8 cellular contexts compared by ENCODE assay signal in genomic region chr11:110857885-110858555, GRCh38.
DNase-seq lines count a peak whose midpoint lies in the region; ATAC-seq and TF ChIP-seq lines count a peak whose summit lies in the region.

No MANE protein-coding gene starts in this region.

- H3F3A ChIP-seq in smooth muscle cell (ENCODE audit: low read depth), result no peaks in the 10 kb centered on the region

- H3K27me3 ChIP-seq in smooth muscle cell (ENCODE audit: low read depth), result no peaks in the 10 kb centered on the region

- no peak overlapping the region for H2AFZ ChIP-seq in smooth muscle cell (ENCODE audit: low read depth)

- H3K27ac ChIP-seq in smooth muscle cell (ENCODE audit: low read depth), result no peak overlapping the region

- POLR2A ChIA-PET in naive thymus-derived CD8-positive, alpha-beta T cell (lab: Charles Lee), result no interaction called here

- H3K9ac ChIP-seq in smooth muscle cell (ENCODE audit: low read depth), result no peak overlapping the region

- H3K9me3 Mint-ChIP-seq in naive thymus-derived CD8-positive, alpha-beta T cell, result peaks cover 0 to 2% (median 0%) of the 10 kb centered on the region in 9 donors

- no peaks in the 10 kb centered on the region for H3K4me1 ChIP-seq in smooth muscle cell (ENCODE audit: low read depth)

- no peaks in the 10 kb centered on the region for H3K79me2 ChIP-seq in smooth muscle cell (ENCODE audit: low read depth)

- no peak for TF ChIP-seq CTCF in smooth muscle cell (IDR thresholded peaks at IDR 0.05; ENCODE audit: borderline replicate concordance, insufficient read depth, poor library complexity, severe bottlenecking)

- no peaks in the 10 kb centered on the region for H3K36me3 ChIP-seq in smooth muscle cell (ENCODE audit: low read depth)

- H3K4me2 ChIP-seq in smooth muscle cell, result no peak overlapping the region

- H3K27me3 Mint-ChIP-seq in naive thymus-derived CD8-positive, alpha-beta T cell, result peaks cover 0 to 3% (median 0%) of the 10 kb centered on the region in 5 donors

- no peaks in the 10 kb centered on the region for H3K36me3 Mint-ChIP-seq in naive thymus-derived CD8-positive, alpha-beta T cell

- H4K20me1 ChIP-seq in smooth muscle cell (ENCODE audit: low read depth), result no peaks in the 10 kb centered on the region

- 90% methylated on average over 5 of the region's 5 CpGs for WGBS in smooth muscle cell (ENCODE audit: low lambda C conversion rate)

- H3K4me3 Mint-ChIP-seq in naive thymus-derived CD8-positive, alpha-beta T cell, result no peak overlapping the region

- H3K4me1 Mint-ChIP-seq in naive thymus-derived CD8-positive, alpha-beta T cell, result peaks cover 0 to 3% (median 0%) of the 10 kb centered on the region in 4 donors

- DNase-seq in HS-27A (ENCODE audit: low read depth) (peak; percentile 1), fibroblast of peridontal ligament (ENCODE audit: extremely low read depth) (peak; percentile 65), smooth muscle cell of the brain vasculature (ENCODE audit: low read depth, low spot score) (peak; percentile 58), DMS153 (lab: John Stamatoyannopoulos, UW) (no peak), smooth muscle cell (lab: John Stamatoyannopoulos, UW; ENCODE audit: unreplicated experiment) (no peak)
- no peak for DNase-seq in naive thymus-derived CD8-positive, alpha-beta T cell

- peak overlapping the region in 1 of 10 donors; percentile 25 for H3K27ac Mint-ChIP-seq in naive thymus-derived CD8-positive, alpha-beta T cell

- no peak overlapping the region for H3K4me3 ChIP-seq in smooth muscle cell

- H3K9me3 ChIP-seq in smooth muscle cell (replicated peaks; ENCODE audit: low read depth), result no peaks in the 10 kb centered on the region

- ATAC-seq in GM18511 (IDR thresholded peaks at IDR 0.05; ENCODE audit: unreplicated experiment) (peak; percentile 47), HG03039 (IDR thresholded peaks at IDR 0.05; ENCODE audit: unreplicated experiment) (no peak)
- no peak for ATAC-seq in naive thymus-derived CD8-positive, alpha-beta T cell

Comparison
In these comparisons a context has a peak if more than half of its experiments do, and no peak if none do; other contexts are left out.
1. DNase-seq: peak in HS-27A (single experiment), fibroblast of peridontal ligament (single experiment) and smooth muscle cell of the brain vasculature (single experiment); none in naive thymus-derived CD8-positive, alpha-beta T cell (0 of 10), DMS153 (single experiment) and smooth muscle cell (single experiment).